In genomic region chr6:139846538-139847321, GRCh38 we compare ENCODE assay signal across 1 cellular context.
TF ChIP-seq lines count a peak whose summit lies in the region.

No MANE protein-coding gene starts in this region.

TF ChIP-seq in HepG2, 621 proteins besides CTCF, POLR2A, EP300 and RAD21 (continued from another document):
- no peak for TF ChIP-seq ZSCAN5A (CRISPR knock-in tag; IDR thresholded peaks at IDR 0.05; ENCODE audit: borderline replicate concordance)
TF ChIP-seq in HepG2: peak in this region for 0.
